1 cellular context compared by ENCODE assay signal in the genomic region with DNA sequence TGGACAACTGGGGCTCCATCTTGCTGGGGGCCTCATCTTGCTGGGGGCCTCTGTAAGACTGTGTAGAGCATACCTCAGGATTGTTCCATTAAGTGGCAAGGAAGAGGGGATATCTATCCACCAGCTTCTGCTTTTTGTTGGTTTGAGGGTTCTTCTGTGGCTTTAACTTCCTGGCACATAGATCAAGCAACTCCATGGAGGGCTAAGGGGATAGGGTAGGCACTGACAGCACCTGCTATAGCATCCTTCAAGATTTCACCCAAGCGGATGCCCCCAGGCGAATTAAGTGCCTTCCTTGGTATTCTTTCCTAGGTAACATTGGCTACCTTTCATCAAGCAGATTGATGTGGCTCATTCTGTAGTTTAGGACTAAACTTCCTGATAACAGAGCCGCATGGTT.
TF ChIP-seq lines count a peak whose summit lies in the region.

No MANE protein-coding gene starts in this region.

TF ChIP-seq in K562, 482 proteins besides CTCF, POLR2A, EP300 and RAD21 (continued from another document):
- TF ChIP-seq, protein P1, sequence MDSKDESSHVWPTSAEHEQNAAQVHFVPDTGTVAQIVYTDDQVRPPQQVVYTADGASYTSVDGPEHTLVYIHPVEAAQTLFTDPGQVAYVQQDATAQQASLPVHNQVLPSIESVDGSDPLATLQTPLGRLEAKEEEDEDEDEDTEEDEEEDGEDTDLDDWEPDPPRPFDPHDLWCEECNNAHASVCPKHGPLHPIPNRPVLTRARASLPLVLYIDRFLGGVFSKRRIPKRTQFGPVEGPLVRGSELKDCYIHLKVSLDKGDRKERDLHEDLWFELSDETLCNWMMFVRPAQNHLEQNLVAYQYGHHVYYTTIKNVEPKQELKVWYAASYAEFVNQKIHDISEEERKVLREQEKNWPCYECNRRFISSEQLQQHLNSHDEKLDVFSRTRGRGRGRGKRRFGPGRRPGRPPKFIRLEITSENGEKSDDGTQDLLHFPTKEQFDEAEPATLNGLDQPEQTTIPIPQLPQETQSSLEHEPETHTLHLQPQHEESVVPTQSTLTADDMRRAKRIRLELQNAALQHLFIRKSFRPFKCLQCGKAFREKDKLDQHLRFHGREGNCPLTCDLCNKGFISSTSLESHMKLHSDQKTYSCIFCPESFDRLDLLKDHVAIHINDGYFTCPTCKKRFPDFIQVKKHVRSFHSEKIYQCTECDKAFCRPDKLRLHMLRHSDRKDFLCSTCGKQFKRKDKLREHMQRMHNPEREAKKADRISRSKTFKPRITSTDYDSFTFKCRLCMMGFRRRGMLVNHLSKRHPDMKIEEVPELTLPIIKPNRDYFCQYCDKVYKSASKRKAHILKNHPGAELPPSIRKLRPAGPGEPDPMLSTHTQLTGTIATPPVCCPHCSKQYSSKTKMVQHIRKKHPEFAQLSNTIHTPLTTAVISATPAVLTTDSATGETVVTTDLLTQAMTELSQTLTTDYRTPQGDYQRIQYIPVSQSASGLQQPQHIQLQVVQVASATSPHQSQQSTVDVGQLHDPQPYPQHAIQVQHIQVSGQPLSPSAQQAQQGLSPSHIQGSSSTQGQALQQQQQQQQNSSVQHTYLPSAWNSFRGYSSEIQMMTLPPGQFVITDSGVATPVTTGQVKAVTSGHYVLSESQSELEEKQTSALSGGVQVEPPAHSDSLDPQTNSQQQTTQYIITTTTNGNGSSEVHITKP (IDR thresholded peaks at IDR 0.05; ENCODE audit: partially characterized antibody), result peak; percentile 91
TF ChIP-seq in K562: peak in this region for 1.
